Comparison of ENCODE assay signal across 1 cellular context in genomic region chr15:65369651-65370050, GRCh38.
TF ChIP-seq lines count a peak whose summit lies in the region.

No MANE protein-coding gene starts in this region.

TF ChIP-seq in SK-N-SH treated with all-trans-retinoic acid at 6 μM for 48 hours, 23 proteins besides CTCF, POLR2A, EP300 and RAD21:
- TF ChIP-seq ZNF565 (CRISPR knock-in tag; conservative IDR thresholded peaks at IDR 0.05; ENCODE audit: low read depth) (no peak), CSDC2 (CRISPR knock-in tag; IDR thresholded peaks at IDR 0.05) (no peak), BACH2 (CRISPR knock-in tag; IDR thresholded peaks at IDR 0.05; ENCODE audit: borderline replicate concordance) (no peak), ZFP30 (CRISPR knock-in tag; IDR thresholded peaks at IDR 0.05) (no peak), GLIS3 (CRISPR knock-in tag; IDR thresholded peaks at IDR 0.05) (no peak), ZFP3 (CRISPR knock-in tag; IDR thresholded peaks at IDR 0.05) (no peak), PATZ1 (CRISPR knock-in tag; IDR thresholded peaks at IDR 0.05; ENCODE audit: borderline replicate concordance) (no peak), PPARA (CRISPR knock-in tag; IDR thresholded peaks at IDR 0.05; ENCODE audit: borderline replicate concordance) (no peak), RARB (CRISPR knock-in tag; IDR thresholded peaks at IDR 0.05) (no peak), SNAI2 (CRISPR knock-in tag; IDR thresholded peaks at IDR 0.05) (no peak), ZC3H10 (CRISPR knock-in tag; IDR thresholded peaks at IDR 0.05) (no peak)
